ENCODE assay signal across 1 cellular context in genomic region chr16:57781741-57782606, GRCh38.
TF ChIP-seq lines count a peak whose summit lies in the region.

No MANE protein-coding gene starts in this region.

TF ChIP-seq in HepG2, 621 proteins besides CTCF, POLR2A, EP300 and RAD21 (continued from another document and continues in another):
- TF ChIP-seq ZNF609 (CRISPR knock-in tag; IDR thresholded peaks at IDR 0.05; ENCODE audit: borderline replicate concordance) (peak; percentile 73; the same call in 1 of the 2 replicates), NKX3-1 (CRISPR knock-in tag; IDR thresholded peaks at IDR 0.05) (no peak), ZNF652 (CRISPR knock-in tag; IDR thresholded peaks at IDR 0.05; ENCODE audit: borderline replicate concordance, low read depth) (peak; percentile 64), ATF7 (IDR thresholded peaks at IDR 0.05) (no peak), ATF7 (CRISPR knock-in tag; IDR thresholded peaks at IDR 0.05) (0 out of 2 replicates have a peak, but pooled peaks have one; percentile 78), ZNF333 (CRISPR knock-in tag; IDR thresholded peaks at IDR 0.05; ENCODE audit: borderline replicate concordance) (no peak), U2AF2 (IDR thresholded peaks at IDR 0.05; ENCODE audit: low read depth, low read length) (no peak), CBX5 (CRISPR knock-in tag; IDR thresholded peaks at IDR 0.05; ENCODE audit: borderline replicate concordance) (peak; percentile 74; the same call in 1 of the 2 replicates), ZNF446 (CRISPR knock-in tag; IDR thresholded peaks at IDR 0.05) (no peak), ZNF737 (CRISPR knock-in tag; IDR thresholded peaks at IDR 0.05; ENCODE audit: borderline replicate concordance) (no peak), EZH2 (conservative IDR thresholded peaks at IDR 0.05; ENCODE audit: low read depth, low read length) (no peak), ZMYM2 (CRISPR knock-in tag; IDR thresholded peaks at IDR 0.05) (peak; percentile 99), MXI1 (IDR thresholded peaks at IDR 0.05; ENCODE audit: borderline replicate concordance, low read depth, low read length) (peak; percentile 56; the same call in 1 of the 3 replicates), CEBPG (CRISPR knock-in tag; IDR thresholded peaks at IDR 0.05) (peak; percentile 71), ATF7-NPFF (CRISPR knock-in tag; IDR thresholded peaks at IDR 0.05; ENCODE audit: low read depth) (no peak), POLR2AphosphoS2 (IDR thresholded peaks at IDR 0.05; ENCODE audit: low read depth, low read length) (no peak), ZNF563 (CRISPR knock-in tag; IDR thresholded peaks at IDR 0.05) (no peak), ASH2L (IDR thresholded peaks at IDR 0.05; ENCODE audit: insufficient read length, low read depth, low read length) (no peak), KDM5A (IDR thresholded peaks at IDR 0.05; ENCODE audit: borderline replicate concordance, low read length) (no peak; the same call in 1 of the 2 replicates), ZNF207 (IDR thresholded peaks at IDR 0.05; ENCODE audit: borderline replicate concordance) (no peak), CHCHD3 (CRISPR knock-in tag; IDR thresholded peaks at IDR 0.05) (no peak), ZNF264 (CRISPR knock-in tag; IDR thresholded peaks at IDR 0.05) (no peak), SIN3A (IDR thresholded peaks at IDR 0.05; ENCODE audit: borderline replicate concordance, low read depth, low read length) (peak; percentile 87), CBFB (CRISPR knock-in tag; IDR thresholded peaks at IDR 0.05) (peak; percentile 78; the same call in 1 of the 2 replicates), ZNF878 (CRISPR knock-in tag; IDR thresholded peaks at IDR 0.05) (peak; percentile 88), ZNF564 (CRISPR knock-in tag; IDR thresholded peaks at IDR 0.05) (peak; percentile 71), NR2C2 (CRISPR knock-in tag; IDR thresholded peaks at IDR 0.05; ENCODE audit: borderline replicate concordance) (peak; percentile 58; the same call in 1 of the 2 replicates), FOSL1 (CRISPR knock-in tag; IDR thresholded peaks at IDR 0.05; ENCODE audit: borderline replicate concordance) (peak; percentile 16; the same call in 1 of the 2 replicates), ZMYM3 (CRISPR knock-in tag; IDR thresholded peaks at IDR 0.05) (peak; percentile 100), ZNF788 (CRISPR knock-in tag; IDR thresholded peaks at IDR 0.05; ENCODE audit: borderline replicate concordance) (peak; percentile 66; the same call in 1 of the 2 replicates), ZNF547 (CRISPR knock-in tag; IDR thresholded peaks at IDR 0.05) (no peak; the same call in 1 of the 2 replicates), NFIB (CRISPR knock-in tag; IDR thresholded peaks at IDR 0.05; ENCODE audit: borderline replicate concordance) (no peak), NR3C1 (CRISPR knock-in tag; IDR thresholded peaks at IDR 0.05) (no peak), SMAD1 (CRISPR knock-in tag; IDR thresholded peaks at IDR 0.05; ENCODE audit: borderline replicate concordance, low read depth) (peak; percentile 91; the same call in 1 of the 2 replicates), ZC3H4 (CRISPR knock-in tag; IDR thresholded peaks at IDR 0.05; ENCODE audit: borderline replicate concordance) (no peak), SSRP1 (CRISPR knock-in tag; IDR thresholded peaks at IDR 0.05) (no peak), ZNF691 (CRISPR knock-in tag; IDR thresholded peaks at IDR 0.05; ENCODE audit: borderline replicate concordance, low read depth) (peak; percentile 65; the same call in 1 of the 2 replicates), E2F2 (CRISPR knock-in tag; IDR thresholded peaks at IDR 0.05; ENCODE audit: borderline replicate concordance) (no peak), ZNF263 (CRISPR knock-in tag; IDR thresholded peaks at IDR 0.05) (no peak), PHF8 (CRISPR knock-in tag; IDR thresholded peaks at IDR 0.05) (0 out of 2 replicates have a peak, but pooled peaks have one; percentile 3), SETDB1 (CRISPR knock-in tag; IDR thresholded peaks at IDR 0.05; ENCODE audit: borderline replicate concordance) (no peak), SP5 (CRISPR knock-in tag; IDR thresholded peaks at IDR 0.05; ENCODE audit: borderline replicate concordance, low read depth) (0 out of 2 replicates have a peak, but pooled peaks have one; percentile 33), KLF16 (CRISPR knock-in tag; IDR thresholded peaks at IDR 0.05) (no peak; a peak in 1 of 4 replicates), SIN3B (IDR thresholded peaks at IDR 0.05; ENCODE audit: low read length) (0 out of 2 replicates have a peak, but pooled peaks have one; percentile 26), ZNF724P (CRISPR knock-in tag; IDR thresholded peaks at IDR 0.05; ENCODE audit: borderline replicate concordance) (no peak), MBNL3 (CRISPR knock-in tag; conservative IDR thresholded peaks at IDR 0.05) (0 out of 2 replicates have a peak, but pooled peaks have one; percentile 85), ETV6 (CRISPR knock-in tag; conservative IDR thresholded peaks at IDR 0.05) (no peak), ZNF510 (CRISPR knock-in tag; IDR thresholded peaks at IDR 0.05; ENCODE audit: low read depth) (no peak; the same call in 1 of the 2 replicates), ZNF496 (CRISPR knock-in tag; IDR thresholded peaks at IDR 0.05; ENCODE audit: insufficient replicate concordance) (no peak), FOXK2 (IDR thresholded peaks at IDR 0.05) (peak; percentile 71; the same call in 1 of the 2 replicates), NR2F2 (IDR thresholded peaks at IDR 0.05; ENCODE audit: borderline replicate concordance, low read depth) (no peak; the same call in 1 of the 2 replicates), ESRRA (CRISPR knock-in tag; IDR thresholded peaks at IDR 0.05; ENCODE audit: low read depth) (peak; percentile 88), FOXA3 (CRISPR knock-in tag; IDR thresholded peaks at IDR 0.05) (peak; percentile 75), ZNF354B (CRISPR knock-in tag; IDR thresholded peaks at IDR 0.05) (no peak), RBM22 (optimal IDR thresholded peaks at IDR 0.05; ENCODE audit: low read length) (no peak), ZBTB37 (CRISPR knock-in tag; IDR thresholded peaks at IDR 0.05) (no peak), NFYB (CRISPR knock-in tag; IDR thresholded peaks at IDR 0.05) (no peak), IKZF4 (CRISPR knock-in tag; IDR thresholded peaks at IDR 0.05; ENCODE audit: borderline replicate concordance, low read depth, not compliant biosample characterization) (no peak), ZNF549 (CRISPR knock-in tag; IDR thresholded peaks at IDR 0.05) (no peak), GATA4 (IDR thresholded peaks at IDR 0.05; ENCODE audit: borderline replicate concordance, low read depth) (no peak), PRDM15 (CRISPR knock-in tag; IDR thresholded peaks at IDR 0.05) (peak; percentile 91), ZNF839 (CRISPR knock-in tag; IDR thresholded peaks at IDR 0.05; ENCODE audit: borderline replicate concordance) (no peak), THYN1 (CRISPR knock-in tag; IDR thresholded peaks at IDR 0.05; ENCODE audit: borderline replicate concordance, low read depth) (no peak)
